In genomic region chr6:150491796-150492142, GRCh38 we compare ENCODE assay signal across 20 cellular contexts.
A peak's percentile ranks its signal among the peaks of the same experiment; 100 is the strongest.
DNase-seq lines count a peak whose midpoint lies in the region; ATAC-seq, FAIRE-seq and TF ChIP-seq lines count a peak whose summit lies in the region.
"Had no signal": no experiment of that assay in that cellular context is flagged by ENCODE, and none has a peak within 500 bp of the region (broad histone marks: within the 10 kb centered on the region; RNA-seq: fewer than 3 reads in every experiment).

No MANE protein-coding gene starts in this region.

- no peak for DNase-seq in A549 (ENCODE audit: low read depth in 1 of 2, low spot score in 1 of 2)
- DNase-seq in endothelial cell of umbilical vein (ENCODE audit: low read depth, low spot score) = no peak
- DNase-seq in C1 segment of cervical spinal cord (lab: John Stamatoyannopoulos, UW) = no peak
- DNase-seq in NCI-H2196 treated with DMSO at 0.1 percent for 48 hours (lab: John Stamatoyannopoulos, UW; ENCODE audit: unreplicated experiment) = no peak
- DNase-seq: activated CD4-positive, alpha-beta T cell treated with anti-CD3 and anti-CD28 coated beads, Interleukin-2, amount 50 U/mL, for 1 hour; DND-41; dorsolateral prefrontal cortex; heart right ventricle; NCI-H1417; NCI-H2171; NCI-H774; nephron progenitor cell; SW 1271; transverse colon had no signal

- TF ChIP-seq CTCF in A549 (IDR thresholded peaks at IDR 0.05) (no peak), OCI-LY3 (IDR thresholded peaks at IDR 0.05; ENCODE audit: low read depth, low read length) (no peak), endothelial cell of umbilical vein (IDR thresholded peaks at IDR 0.05; ENCODE audit: extremely low read depth in 1 of 2, insufficient read depth in 1 of 2, low read depth in 1 of 2, low read length in 2 of 2) (no peak)

- peak overlapping the region; percentile 32; the same call in 1 of the 2 replicates for H3K9ac ChIP-seq in OCI-LY3 (ENCODE audit: low read length)
- no peak overlapping the region for H3K9ac ChIP-seq in endothelial cell of umbilical vein (replicated peaks; ENCODE audit: extremely low read depth, insufficient read depth, low read length)

- H3K79me2 ChIP-seq in OCI-LY3 (ENCODE audit: low read length) = no peaks in the 10 kb centered on the region
- H3K79me2 ChIP-seq in endothelial cell of umbilical vein (ENCODE audit: control insufficient read depth, insufficient read depth, low read length) = no peaks in the 10 kb centered on the region

- H3K9me1 ChIP-seq in endothelial cell of umbilical vein (replicated peaks; ENCODE audit: control insufficient read depth, extremely low read depth, insufficient read depth, low read length) = no peaks in the 10 kb centered on the region

- dilution Hi-C loops in endothelial cell of umbilical vein (cut with MboI; ENCODE audit: extremely low pct_ligation_motif_present, low sequenced_read_pairs) = no loop called here

- FAIRE-seq in A549 (lab: Jason Lieb, UNC) (no peak), endothelial cell of umbilical vein (lab: Jason Lieb, UNC) (peak; percentile 12)
- FAIRE-seq: bronchial epithelial cell, islet of Langerhans had no signal

- H3K4me2 ChIP-seq in A549 (peak overlapping the region; percentile 50), OCI-LY3 (ENCODE audit: low read length) (peak overlapping the region; percentile 73), endothelial cell of umbilical vein (ENCODE audit: insufficient read depth, low read length) (no peak overlapping the region)

- no peaks in the 10 kb centered on the region for H4K20me1 ChIP-seq in OCI-LY3 (ENCODE audit: insufficient read depth, low read length)
- H4K20me1 ChIP-seq in endothelial cell of umbilical vein (replicated peaks; ENCODE audit: control insufficient read depth, extremely low read depth, insufficient read depth, low read length) = no peaks in the 10 kb centered on the region

- no peak overlapping the region for H3K4me3 ChIP-seq in A549
- peak overlapping the region; percentile 66 for H3K4me3 ChIP-seq in OCI-LY3 (ENCODE audit: low read length)
- no peak overlapping the region for H3K4me3 ChIP-seq in endothelial cell of umbilical vein (replicated peaks in 1 of 3; ENCODE audit: insufficient read depth in 1 of 3, low read depth in 1 of 3, low read length in 3 of 3)
- H3K4me3 ChIP-seq: dorsolateral prefrontal cortex, heart right ventricle, transverse colon had no signal

- H3K27ac ChIP-seq in A549 = peak overlapping the region in 1 of 2 experiments; percentile 28; a peak in 1 of 6 replicates
- peak overlapping the region; percentile 48 for H3K27ac ChIP-seq in OCI-LY3 (ENCODE audit: low read length)
- H3K27ac ChIP-seq in endothelial cell of umbilical vein (ENCODE audit: insufficient read depth, low read depth, low read length) = no peak overlapping the region
- H3K27ac ChIP-seq: dorsolateral prefrontal cortex, transverse colon had no signal

- POLR2A ChIA-PET in A549 (lab: Yijun Ruan, JAX) = no interaction called here
- POLR2A ChIA-PET in endothelial cell of umbilical vein (lab: Charles Lee) = no interaction called here

- H3K9me3 ChIP-seq in A549 (no peaks in the 10 kb centered on the region), OCI-LY3 (ENCODE audit: insufficient read depth, low read length) (no peaks in the 10 kb centered on the region; the same call in 1 of the 2 replicates), endothelial cell of umbilical vein (replicated peaks; ENCODE audit: control insufficient read depth, insufficient read depth, low read length) (no peaks in the 10 kb centered on the region)
- H3K9me3 ChIP-seq: heart right ventricle, transverse colon had no signal

- H3K4me1 ChIP-seq in A549 (peaks cover 7% of the 10 kb centered on the region), OCI-LY3 (ENCODE audit: low read length) (peaks cover 25% of the 10 kb centered on the region), endothelial cell of umbilical vein (ENCODE audit: control insufficient read depth, extremely low read depth, insufficient read depth, low read length) (peaks cover 18% of the 10 kb centered on the region)

- CTCF ChIA-PET in A549 (lab: Yijun Ruan, JAX) (interaction anchor here (0.7 to 1.2 kb wide), 3 partner anchors 13 to 931 kb away, joined by 3 read pairs; no protein-coding TSS in a partner anchor), endothelial cell of umbilical vein (lab: Charles Lee) (interaction anchor here (0.6 to 1.3 kb wide), 2 partner anchors 73 to 108 kb away, joined by 3 read pairs; no protein-coding TSS in a partner anchor)

- 15% methylated on average over 2 of the region's 2 CpGs for WGBS in A549 (ENCODE audit: missing lambda C conversion rate)

- H2AFZ ChIP-seq in OCI-LY3 (ENCODE audit: low read depth, low read length) = no peak overlapping the region
- H2AFZ ChIP-seq in endothelial cell of umbilical vein (ENCODE audit: low read depth, low read length) = no peak overlapping the region

- H3K36me3 ChIP-seq in OCI-LY3 (replicated peaks; ENCODE audit: low read depth, low read length) (no peaks in the 10 kb centered on the region), endothelial cell of umbilical vein (ENCODE audit: control insufficient read depth in 2 of 2, extremely low read depth in 1 of 2, insufficient read depth in 2 of 2, low read length in 2 of 2) (no peaks in the 10 kb centered on the region)
- H3K36me3 ChIP-seq: heart right ventricle, transverse colon had no signal

- TF ChIP-seq POLR2A in A549 (IDR thresholded peaks at IDR 0.05; ENCODE audit: low read length) (no peak), endothelial cell of umbilical vein (IDR thresholded peaks at IDR 0.05; ENCODE audit: low read depth, low read length) (no peak)

- peaks cover 7% of the 10 kb centered on the region for H3K27me3 ChIP-seq in OCI-LY3 (ENCODE audit: low read depth, low read length)
- H3K27me3 ChIP-seq in endothelial cell of umbilical vein (ENCODE audit: control insufficient read depth in 2 of 2, insufficient read depth in 2 of 2, low read length in 2 of 2) = no peaks in the 10 kb centered on the region
- H3K27me3 ChIP-seq: dorsolateral prefrontal cortex, heart right ventricle, transverse colon had no signal

- TSS peak; percentile 59 for BruUV-seq in endothelial cell of umbilical vein (replicated peaks; lab: Mats Ljungman, UMichigan)

- intact Hi-C loops in endothelial cell of umbilical vein (cut with micrococcal nuclease) = loop anchor here (1.0 to 5.0 kb wide), 5 partner anchors 73 to 323 kb away; no protein-coding TSS in a partner anchor

- TF ChIP-seq EP300 in A549 (IDR thresholded peaks at IDR 0.05) = no peak

- ATAC-seq in A549 = no peak
- peak; percentile 28 for ATAC-seq in GM21381 (IDR thresholded peaks at IDR 0.05; ENCODE audit: unreplicated experiment)
- ATAC-seq in GM21529 (IDR thresholded peaks at IDR 0.05; ENCODE audit: unreplicated experiment) = no peak
- no peak for ATAC-seq in HG02610 (IDR thresholded peaks at IDR 0.05; ENCODE audit: unreplicated experiment)

- no peak for TF ChIP-seq RAD21 in A549 (conservative IDR thresholded peaks at IDR 0.05 in 1 of 2, IDR thresholded peaks at IDR 0.05 in 1 of 2)

TF ChIP-seq in A549, 52 proteins besides CTCF, POLR2A, EP300 and RAD21 (continues in another document):
- TF ChIP-seq HEYL (CRISPR knock-in tag; IDR thresholded peaks at IDR 0.05) (no peak), CHD2 (IDR thresholded peaks at IDR 0.05; ENCODE audit: low read length, partially characterized antibody) (no peak), PBX3 (IDR thresholded peaks at IDR 0.05) (no peak), FOSB (CRISPR knock-in tag; IDR thresholded peaks at IDR 0.05) (no peak), POLR2AphosphoS2 (conservative IDR thresholded peaks at IDR 0.05; ENCODE audit: low read length) (no peak), BHLHE40 (IDR thresholded peaks at IDR 0.05; ENCODE audit: low read depth, low read length) (no peak), ATOH8 (CRISPR knock-in tag; IDR thresholded peaks at IDR 0.05; ENCODE audit: low read depth) (no peak)

TF ChIP-seq in endothelial cell of umbilical vein, 7 proteins besides CTCF, POLR2A, EP300 and RAD21:
- TF ChIP-seq FOS (IDR thresholded peaks at IDR 0.05; ENCODE audit: borderline replicate concordance, insufficient read depth, low read length) (no peak), EZH2 (IDR thresholded peaks at IDR 0.05; ENCODE audit: borderline replicate concordance, low read depth, low read length, severe bottlenecking) (no peak), POLR2AphosphoS5 (IDR thresholded peaks at IDR 0.05; ENCODE audit: insufficient read depth, low read depth, low read length) (no peak), MAX (IDR thresholded peaks at IDR 0.05; ENCODE audit: insufficient read depth, insufficient read length) (no peak), GATA2 (IDR thresholded peaks at IDR 0.05; ENCODE audit: insufficient read depth, insufficient read length, low read depth, low read length) (no peak), JUN (IDR thresholded peaks at IDR 0.05; ENCODE audit: borderline replicate concordance, insufficient read depth, insufficient read length, low read depth) (no peak), MYC (IDR thresholded peaks at IDR 0.05; ENCODE audit: low read depth, low read length) (no peak)
